9 cellular contexts compared by ENCODE assay signal in genomic region chr18:57446322-57446721, GRCh38. TPM values are rescaled to one million over a fixed set of nuclear protein-coding genes. Genes with fewer than 3 reads are reported as not detected.
DNase-seq lines count a peak whose midpoint lies in the region; ATAC-seq and TF ChIP-seq lines count a peak whose summit lies in the region.
"Had no signal": no experiment of that assay in that cellular context is flagged by ENCODE, and none has a peak within 500 bp of the region (broad histone marks: within the 10 kb centered on the region; RNA-seq: fewer than 3 reads in every experiment).

No MANE protein-coding gene starts in this region.

- H3K36me3 Mint-ChIP-seq in stimulated activated effector memory CD8-positive, alpha-beta T cell treated with anti-CD3 and anti-CD28 coated beads, Interleukin-12 subunit alpha, Interleukin-12 subunit beta, amount 100 ng/mL, for 72 hours, result peaks cover 5% of the 10 kb centered on the region

- no peak overlapping the region for H3K4me3 Mint-ChIP-seq in stimulated activated effector memory CD8-positive, alpha-beta T cell treated with anti-CD3 and anti-CD28 coated beads, Interleukin-12 subunit alpha, Interleukin-12 subunit beta, amount 100 ng/mL, for 72 hours

- no peaks in the 10 kb centered on the region for H3K9me3 Mint-ChIP-seq in stimulated activated effector memory CD8-positive, alpha-beta T cell treated with anti-CD3 and anti-CD28 coated beads, Interleukin-12 subunit alpha, Interleukin-12 subunit beta, amount 100 ng/mL, for 72 hours

- H3K36me3 ChIP-seq in cardiac muscle cell, result no peaks in the 10 kb centered on the region
- H3K36me3 ChIP-seq in spleen, result no peaks in the 10 kb centered on the region

- peaks cover 5% of the 10 kb centered on the region for H3K4me1 Mint-ChIP-seq in stimulated activated effector memory CD8-positive, alpha-beta T cell treated with anti-CD3 and anti-CD28 coated beads, Interleukin-12 subunit alpha, Interleukin-12 subunit beta, amount 100 ng/mL, for 72 hours

- H3K4me3 ChIP-seq in cardiac muscle cell, result no peak overlapping the region
- H3K4me3 ChIP-seq in dorsolateral prefrontal cortex, result no peak overlapping the region
- H3K4me3 ChIP-seq in spleen, result no peak overlapping the region

- no peak for TF ChIP-seq POLR2A in spleen (IDR thresholded peaks at IDR 0.05)

- WGBS in spleen, 5 donors, result 2 to 7% (median 6%) methylated on average over 4 of the region's 4 CpGs

- H3K27ac ChIP-seq in cardiac muscle cell (no peak overlapping the region), dorsolateral prefrontal cortex (peak overlapping the region in 4 of 59 donors; percentile 8 to 55 (median 40)), spleen (no peak overlapping the region)

- intact Hi-C loops in cardiac septum (cut with DNase I), result loop anchor here (10.0 kb wide), 1 partner anchor 582 kb away; no protein-coding TSS in a partner anchor
- intact Hi-C loops in dorsolateral prefrontal cortex (cut with DNase I), result no loop called here
- intact Hi-C loops in spleen (cut with DNase I; ENCODE audit: low total_unique reads), result loop anchor here (10.0 kb wide), 1 partner anchor 572 kb away; no protein-coding TSS in a partner anchor

- H3K4me1 ChIP-seq in cardiac muscle cell (ENCODE audit: low read depth) (no peaks in the 10 kb centered on the region), spleen (peaks cover 3 to 7% (median 5%) of the 10 kb centered on the region in 6 donors)

- H3K9me3 ChIP-seq in cardiac muscle cell (ENCODE audit: low read depth) (no peaks in the 10 kb centered on the region), spleen (no peaks in the 10 kb centered on the region)

- H3K27me3 ChIP-seq in cardiac muscle cell, result peaks cover 63% of the 10 kb centered on the region
- peaks cover 0 to 88% (median 40%) of the 10 kb centered on the region in 45 donors for H3K27me3 ChIP-seq in dorsolateral prefrontal cortex
- peaks cover 3 to 96% (median 57%) of the 10 kb centered on the region in 7 donors for H3K27me3 ChIP-seq in spleen (replicated peaks in 1 of 7)

- no peak for ATAC-seq in stimulated activated effector memory CD8-positive, alpha-beta T cell treated with anti-CD3 and anti-CD28 coated beads, Interleukin-12 subunit alpha, Interleukin-12 subunit beta, amount 100 ng/mL, for 72 hours
- no peak for ATAC-seq in HG02623 (IDR thresholded peaks at IDR 0.05; ENCODE audit: unreplicated experiment)

- no peak overlapping the region for H3K27ac Mint-ChIP-seq in stimulated activated effector memory CD8-positive, alpha-beta T cell treated with anti-CD3 and anti-CD28 coated beads, Interleukin-12 subunit alpha, Interleukin-12 subunit beta, amount 100 ng/mL, for 72 hours

- peak in 1 of 2 donors; percentile 51 for DNase-seq in cardiac muscle cell (ENCODE audit: low read depth in 1 of 2, low spot score in 1 of 2)
- no peak for DNase-seq in cardiac septum (ENCODE audit: low spot score)
- peak; percentile 23 for DNase-seq in NCI-H345 treated with DMSO at 0.1 percent for 48 hours (lab: John Stamatoyannopoulos, UW; ENCODE audit: unreplicated experiment)
- peak in 1 of 10 donors; percentile 46 for DNase-seq in dorsolateral prefrontal cortex
- DNase-seq in spleen, result no peak
- no peak for DNase-seq in stimulated activated effector memory CD8-positive, alpha-beta T cell treated with anti-CD3 and anti-CD28 coated beads, Interleukin-12 subunit alpha, Interleukin-12 subunit beta, amount 100 ng/mL, for 72 hours (ENCODE audit: low spot score in 2 of 2)
- DNase-seq in dedifferentiated amniotic fluid mesenchymal stem cell (ENCODE audit: extremely low spot score), result no peak
- DNase-seq: T-helper 1 cell had no signal

- peak; percentile 58 for TF ChIP-seq CTCF in cardiac muscle cell (IDR thresholded peaks at IDR 0.05; ENCODE audit: low read depth, low read length)
- TF ChIP-seq CTCF in dorsolateral prefrontal cortex (IDR thresholded peaks at IDR 0.05 in 54 of 56, conservative IDR thresholded peaks at IDR 0.05 in 2 of 56; ENCODE audit: low read depth in 1 of 56, partially characterized antibody in 56 of 56), result peak in 53 of 56 donors; percentile 18 to 68 (median 45)
- TF ChIP-seq CTCF in spleen (IDR thresholded peaks at IDR 0.05 in 8 of 11, conservative IDR thresholded peaks at IDR 0.05 in 3 of 11), result peak in 8 of 11 experiments; percentile 6 to 43 (median 32)

RNA-seq across cellular contexts. Expression of gene ONECUT2, which starts 11.1 kb away (rescaled TPM):
- total RNA-seq in cardiac muscle cell (0.03 and 0.04 TPM in 2 replicates), cardiac septum (0.22 TPM), dorsolateral prefrontal cortex (10 to 100 TPM in 1 of 120 experiments, 1 to 10 TPM in 115, under 1 TPM in 4; 0.25 to 10.4 (median 3.1) TPM), spleen (under 1 TPM in 2 of 7 donors, not detected in 5; 0.03 TPM)
- polyA plus RNA-seq in cardiac muscle cell (0.04 TPM in 1 of 2 replicates, not detected in the other), spleen (under 1 TPM in 1 of 3 donors, not detected in 2; under 0.01 TPM)

Comparison
In these comparisons a context has a peak if more than half of its experiments do, and no peak if none do; other contexts are left out.
1. intact Hi-C loops: an anchor here in cardiac septum (10.0 kb wide) and spleen (10.0 kb wide); none called in dorsolateral prefrontal cortex.